1 cellular context compared by ENCODE assay signal in genomic region chr18:21747268-21747667, GRCh38.
TF ChIP-seq lines count a peak whose summit lies in the region.

No MANE protein-coding gene starts in this region.

TF ChIP-seq in K562, 482 proteins besides CTCF, POLR2A, EP300 and RAD21:
- TF ChIP-seq MAFG (tag; conservative IDR thresholded peaks at IDR 0.05) (no peak), GATAD2B (IDR thresholded peaks at IDR 0.05; ENCODE audit: borderline replicate concordance) (no peak), ZNF3 (CRISPR knock-in tag; IDR thresholded peaks at IDR 0.05) (no peak), SRSF3 (IDR thresholded peaks at IDR 0.05; ENCODE audit: insufficient read depth, low read length) (no peak)
